In the genomic region with DNA sequence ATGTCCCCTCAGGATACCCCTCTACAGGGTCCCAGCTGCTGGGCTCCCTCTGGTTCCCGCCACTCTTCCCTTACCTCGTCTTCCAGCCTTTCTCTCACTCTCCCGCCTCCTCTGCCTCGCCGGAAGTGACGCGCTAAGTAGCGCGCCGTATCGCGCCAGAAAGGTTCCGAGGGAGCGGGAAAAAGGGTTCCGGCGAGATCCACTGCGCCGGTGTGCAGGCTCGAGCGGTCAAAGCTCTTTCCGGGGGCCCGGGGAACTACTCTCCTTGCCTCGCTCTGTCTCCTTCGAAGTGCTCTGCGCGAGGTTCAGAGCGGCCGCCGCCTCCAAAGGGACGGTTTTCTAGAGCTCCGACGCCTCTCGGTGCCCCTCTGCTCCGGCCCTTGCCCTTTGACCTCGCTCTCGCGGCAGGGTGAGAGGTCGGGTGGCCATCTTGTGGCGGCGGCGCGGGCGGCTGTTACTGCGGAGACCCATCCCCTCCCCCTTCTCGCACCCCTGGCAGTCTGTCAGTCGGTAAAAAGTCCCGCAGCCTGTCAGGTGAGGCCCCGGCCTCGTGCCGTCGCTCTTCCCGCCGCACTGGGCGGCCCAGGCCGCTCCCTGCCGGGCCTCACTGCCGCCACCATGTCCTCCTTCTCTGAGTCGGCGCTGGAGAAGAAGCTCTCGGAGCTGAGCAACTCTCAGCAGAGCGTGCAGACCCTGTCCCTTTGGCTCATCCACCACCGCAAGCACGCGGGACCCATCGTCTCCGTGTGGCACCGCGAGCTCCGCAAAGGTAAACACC, we compare ENCODE assay signal across 8 cellular contexts. TPM values are rescaled to one million over a fixed set of nuclear protein-coding genes. Genes with fewer than 3 reads are reported as not detected.
DNase-seq lines count a peak whose midpoint lies in the region; ATAC-seq and TF ChIP-seq lines count a peak whose summit lies in the region.

A gene with protein sequence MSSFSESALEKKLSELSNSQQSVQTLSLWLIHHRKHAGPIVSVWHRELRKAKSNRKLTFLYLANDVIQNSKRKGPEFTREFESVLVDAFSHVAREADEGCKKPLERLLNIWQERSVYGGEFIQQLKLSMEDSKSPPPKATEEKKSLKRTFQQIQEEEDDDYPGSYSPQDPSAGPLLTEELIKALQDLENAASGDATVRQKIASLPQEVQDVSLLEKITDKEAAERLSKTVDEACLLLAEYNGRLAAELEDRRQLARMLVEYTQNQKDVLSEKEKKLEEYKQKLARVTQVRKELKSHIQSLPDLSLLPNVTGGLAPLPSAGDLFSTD (plus strand): TSS at position 417 of the 778 bp plus-strand sequence. CDS start 202 bp downstream, at position 619.
A gene (minus strand): TSS at position 127 of the 778 bp plus-strand sequence. CDS start 19,640 bp downstream, outside the sequence.

- H3K4me1 ChIP-seq in Peyer's patch (peaks cover 0 to 42% (median 13%) of the 10 kb centered on the region in 4 donors), esophagus (ENCODE audit: control insufficient read depth in 2 of 2, insufficient read depth in 2 of 2, low read length in 1 of 2) (peaks cover 0 to 13% of the 10 kb centered on the region in 2 donors), mucosa of stomach (ENCODE audit: control insufficient read depth, insufficient read depth, low read length) (peaks cover 22% of the 10 kb centered on the region)

- no peak for TF ChIP-seq CTCF in Peyer's patch (IDR thresholded peaks at IDR 0.05)

- H3K27me3 ChIP-seq in Peyer's patch (no peaks in the 10 kb centered on the region), esophagus (ENCODE audit: control insufficient read depth in 1 of 2, insufficient read depth in 2 of 2, low read length in 2 of 2) (no peaks in the 10 kb centered on the region), mucosa of stomach (ENCODE audit: control insufficient read depth, insufficient read depth, low read length) (no peaks in the 10 kb centered on the region)

- H3K4me3 ChIP-seq in Peyer's patch (peak within 1 kb of the TSS; percentile 81 to 97 (median 91)), esophagus (ENCODE audit: low read depth in 1 of 2, low read length in 2 of 2) (peak within 1 kb of the TSS; percentile 74 to 86), mucosa of stomach (ENCODE audit: low read length) (peak within 1 kb of the TSS; percentile 83)

- H3K27ac ChIP-seq in Peyer's patch: peak within 1 kb of the TSS; percentile 91 to 96 (median 94)
- peak within 1 kb of the TSS; percentile 82 to 97 for H3K27ac ChIP-seq in esophagus (ENCODE audit: low read depth in 2 of 2, low read length in 1 of 2)

- H3K9ac ChIP-seq in mucosa of stomach (ENCODE audit: low read length): peak within 1 kb of the TSS; percentile 92

- peak; percentile 74 for DNase-seq in DMS153 treated with DMSO at 0.1 percent for 48 hours (lab: John Stamatoyannopoulos, UW; ENCODE audit: unreplicated experiment)
- DNase-seq in KG1 (lab: John Stamatoyannopoulos, UW): peak; percentile 85
- DNase-seq in Peyer's patch: peak; percentile 89 to 95 (median 94)
- DNase-seq in activated T-cell treated with anti-CD3 and anti-CD28 coated beads, Interleukin-2, amount 50 U/mL, for 48 hours: peak; percentile 93
- DNase-seq in stimulated activated CD8-positive, alpha-beta memory T cell treated with anti-CD3 and anti-CD28 coated beads, Interleukin-4, amount 100 ng/mL, for 48 hours: peak; percentile 92

- H3K36me3 ChIP-seq in Peyer's patch (no peaks in the 10 kb centered on the region), esophagus (ENCODE audit: control insufficient read depth in 2 of 2, insufficient read depth in 2 of 2, low read length in 1 of 2) (peaks cover 0 to 2% of the 10 kb centered on the region in 2 donors), mucosa of stomach (ENCODE audit: control insufficient read depth, insufficient read depth, low read length) (peaks cover 6% of the 10 kb centered on the region)

- no peaks in the 10 kb centered on the region for H3K9me3 ChIP-seq in Peyer's patch
- H3K9me3 ChIP-seq in esophagus (ENCODE audit: control insufficient read depth in 2 of 2, insufficient read depth in 1 of 2, low read depth in 1 of 2, low read length in 1 of 2): no peaks in the 10 kb centered on the region
- H3K9me3 ChIP-seq in mucosa of stomach (ENCODE audit: control insufficient read depth, low read length): no peaks in the 10 kb centered on the region

- ATAC-seq in GM21619 (IDR thresholded peaks at IDR 0.05; ENCODE audit: unreplicated experiment): peak; percentile 81

- peak; percentile 50 to 63 for TF ChIP-seq POLR2A in Peyer's patch (IDR thresholded peaks at IDR 0.05)

- 0 to 1% methylated on average over 64 to 69 of the region's 69 CpGs for WGBS in esophagus, 2 donors

RNA-seq across cellular contexts. Expression of the first gene that starts in this region (rescaled TPM):
- total RNA-seq in Peyer's patch: 10 to 100 TPM; 44.5 to 55.4 (median 52.4) TPM
- 10 to 100 TPM in 1 of 2 donors, 1 to 10 TPM in 1; 4.9 to 10.2 TPM for polyA plus RNA-seq in esophagus

RNA-seq across cellular contexts. Expression of the second gene that starts in this region (rescaled TPM):
- 10 to 100 TPM in 3 of 4 donors, 1 to 10 TPM in 1; 9.3 to 34.7 (median 14.8) TPM for total RNA-seq in Peyer's patch
- 1 to 10 TPM; 4.6 to 6.1 TPM for polyA plus RNA-seq in esophagus

Comparison
In these comparisons a context has a peak if more than half of its experiments do, and no peak if none do; other contexts are left out.
1. Peak in every context shown above with its lines: DNase-seq, ATAC-seq, H3K4me3 ChIP-seq and H3K27ac ChIP-seq.